ENCODE assay signal across 8 cellular contexts in genomic region chr6:3337521-3338350, GRCh38.
DNase-seq lines count a peak whose midpoint lies in the region; ATAC-seq lines count a peak whose summit lies in the region.

No MANE protein-coding gene starts in this region.

- ATAC-seq in memory B cell (ENCODE audit: low read depth) (no peak), left lobe of liver (no peak)
- ATAC-seq in naive thymus-derived CD8-positive, alpha-beta T cell, result no peak

- H3K9me3 Mint-ChIP-seq in activated naive CD8-positive, alpha-beta T cell (ENCODE audit: low read depth), result no peaks in the 10 kb centered on the region
- H3K9me3 Mint-ChIP-seq in memory B cell, result no peaks in the 10 kb centered on the region
- no peaks in the 10 kb centered on the region for H3K9me3 Mint-ChIP-seq in naive thymus-derived CD8-positive, alpha-beta T cell

- peak overlapping the region; percentile 76 for H3K27ac Mint-ChIP-seq in activated naive CD8-positive, alpha-beta T cell
- H3K27ac Mint-ChIP-seq in memory B cell, result no peak overlapping the region
- peak overlapping the region in 4 of 10 donors; percentile 17 to 78 (median 63) for H3K27ac Mint-ChIP-seq in naive thymus-derived CD8-positive, alpha-beta T cell

- H3K4me1 Mint-ChIP-seq in activated naive CD8-positive, alpha-beta T cell (ENCODE audit: low read depth), result peaks cover 31% of the 10 kb centered on the region
- peaks cover 12% of the 10 kb centered on the region for H3K4me1 Mint-ChIP-seq in memory B cell
- peaks cover 17 to 29% (median 23%) of the 10 kb centered on the region in 4 donors for H3K4me1 Mint-ChIP-seq in naive thymus-derived CD8-positive, alpha-beta T cell

- DNase-seq in COLO668 (lab: John Stamatoyannopoulos, UW; ENCODE audit: unreplicated experiment) (peak; percentile 5), HT-29 (ENCODE audit: low spot score) (peak; percentile 62), memory B cell (ENCODE audit: low spot score in 2 of 2) (no peak), left lobe of liver (ENCODE audit: low spot score) (no peak), NCI-H1930 (lab: John Stamatoyannopoulos, UW) (no peak)
- DNase-seq in naive thymus-derived CD8-positive, alpha-beta T cell, result no peak
- no peak for DNase-seq in activated CD4-positive, alpha-beta T cell treated with anti-CD3 and anti-CD28 coated beads, Interleukin-2, amount 50 U/mL, for 48 hours

- no peaks in the 10 kb centered on the region for H3K27me3 Mint-ChIP-seq in activated naive CD8-positive, alpha-beta T cell
- peaks cover 22% of the 10 kb centered on the region for H3K27me3 Mint-ChIP-seq in memory B cell
- H3K27me3 Mint-ChIP-seq in naive thymus-derived CD8-positive, alpha-beta T cell, result peaks cover 0 to 3% (median 0%) of the 10 kb centered on the region in 5 donors

- H3K4me3 Mint-ChIP-seq in activated naive CD8-positive, alpha-beta T cell, result peak overlapping the region; percentile 51
- peak overlapping the region; percentile 77 for H3K4me3 Mint-ChIP-seq in memory B cell
- H3K4me3 Mint-ChIP-seq in naive thymus-derived CD8-positive, alpha-beta T cell, result peak overlapping the region in 5 of 10 donors; percentile 3 to 68 (median 23)

- no peaks in the 10 kb centered on the region for H3K36me3 Mint-ChIP-seq in activated naive CD8-positive, alpha-beta T cell
- H3K36me3 Mint-ChIP-seq in memory B cell, result no peaks in the 10 kb centered on the region
- no peaks in the 10 kb centered on the region for H3K36me3 Mint-ChIP-seq in naive thymus-derived CD8-positive, alpha-beta T cell

- POLR2A ChIA-PET in naive thymus-derived CD8-positive, alpha-beta T cell (lab: Charles Lee), result no interaction called here

Comparison
In these comparisons a context has a peak if more than half of its experiments do, and no peak if none do; other contexts are left out.
1. DNase-seq: peak in COLO668 (single experiment) and HT-29 (single experiment); none in memory B cell (0 of 2), left lobe of liver (single experiment), NCI-H1930 (0 of 2), naive thymus-derived CD8-positive, alpha-beta T cell (0 of 10) and activated CD4-positive, alpha-beta T cell treated with anti-CD3 and anti-CD28 coated beads, Interleukin-2, amount 50 U/mL, for 48 hours (0 of 2).